ENCODE assay signal across 8 cellular contexts in genomic region chr6:32195902-32196681, GRCh38. TPM values are rescaled to one million over a fixed set of nuclear protein-coding genes. Genes with fewer than 3 reads are reported as not detected.
DNase-seq lines count a peak whose midpoint lies in the region; ATAC-seq, FAIRE-seq and TF ChIP-seq lines count a peak whose summit lies in the region.

No MANE protein-coding gene starts in this region.

- peak; percentile 56 for FAIRE-seq in HepG2 (lab: Jason Lieb, UNC)

- TF ChIP-seq CTCF in dorsolateral prefrontal cortex (IDR thresholded peaks at IDR 0.05 in 54 of 56, conservative IDR thresholded peaks at IDR 0.05 in 2 of 56; ENCODE audit: low read depth in 1 of 56, partially characterized antibody in 56 of 56) (peak in 11 of 56 donors; percentile 2 to 50 (median 13)), HepG2 (CRISPR knock-in tag; IDR thresholded peaks at IDR 0.05) (peak; percentile 22; the same call in 1 of the 2 replicates)

- no peak overlapping the region for H2AFZ ChIP-seq in HepG2 (ENCODE audit: low read length)

- DNase-seq in AG08396 (ENCODE audit: low spot score) (peak; percentile 77), NCI-H2196 treated with DMSO at 0.1 percent for 48 hours (lab: John Stamatoyannopoulos, UW; ENCODE audit: unreplicated experiment) (peak; percentile 71), dorsolateral prefrontal cortex (peak; percentile 72 to 96 (median 94)), HepG2 (ENCODE audit: low spot score) (peak; percentile 88)
- peak; percentile 60 for DNase-seq in stimulated activated CD4-positive, alpha-beta T cell treated with anti-CD3 and anti-CD28 coated beads, Interleukin-4, amount 100 ng/mL, for 24 hours

- TSS peak; percentile 98 for BruUV-seq in HepG2 (replicated peaks; lab: Mats Ljungman, UMichigan)

- peak overlapping the region; percentile 99 for H3K9ac ChIP-seq in HepG2 (ENCODE audit: insufficient read depth, low read depth, low read length)

- CTCF ChIA-PET in HepG2 (lab: Yijun Ruan, JAX; ENCODE audit: low intra/inter-chr PET ratio, low total read pairs) = interaction anchor here (1.0 kb wide), 1 partner anchor 42 kb away, joined by 4 read pairs; the partner anchor contains the start of gene PPT2

- H3K9me3 ChIP-seq in HepG2 (ENCODE audit: low read length) = no peaks in the 10 kb centered on the region

- H3K4me3 ChIP-seq in dorsolateral prefrontal cortex (peak overlapping the region; percentile 66 to 97 (median 87)), HepG2 (replicated peaks in 1 of 3; ENCODE audit: insufficient read depth in 1 of 3, low read depth in 2 of 3, low read length in 3 of 3) (peak overlapping the region; percentile 71 to 96 (median 94))

- 2% methylated on average over 32 of the region's 58 CpGs for WGBS in HepG2 (ENCODE audit: low lambda C conversion rate)

- intact Hi-C loops in dorsolateral prefrontal cortex (cut with DNase I) (loop anchor here (1.0 to 10.0 kb wide), 11 partner anchors 18 to 999 kb away; partner anchors contain the start of genes RNF5 (in 2 of the 2), COL11A2 (in 1 of the 2), FKBPL (in 1 of the 2) and PRRT1 (in 1 of the 2)), HepG2 (cut with micrococcal nuclease; ENCODE audit: unreplicated experiment) (loop anchor here (1.0 to 5.0 kb wide), 4 partner anchors 18 to 79 kb away; partner anchors contain the start of genes PPT2 and RNF5)

- TF ChIP-seq RAD21 in HepG2 (CRISPR knock-in tag; IDR thresholded peaks at IDR 0.05) = peak; percentile 42; the same call in 1 of the 2 replicates

- peaks cover 63% of the 10 kb centered on the region for H3K4me1 ChIP-seq in HepG2 (ENCODE audit: insufficient read depth, low read length)

- in situ Hi-C loops in HepG2 (cut with HindIII; ENCODE audit: extremely low pct_ligation_motif_present, low pct_unique_long_range_greater_than_20kb) = no loop called here

- no peaks in the 10 kb centered on the region for H3K36me3 ChIP-seq in HepG2 (replicated peaks in 1 of 2; ENCODE audit: control insufficient read depth in 1 of 2, insufficient read depth in 2 of 2, low read length in 2 of 2)

- peak overlapping the region; percentile 97 to 100 (median 100) for H3K27ac ChIP-seq in dorsolateral prefrontal cortex
- H3K27ac ChIP-seq in HepG2 (ENCODE audit: extremely low read length, insufficient read depth, low read length) = peak overlapping the region; percentile 98

- POLR2A ChIA-PET in HepG2 (lab: Yijun Ruan, JAX) = interaction anchor here (0.6 to 3.0 kb wide), 23 partner anchors 9 to 1258 kb away, joined by 3 to 82 read pairs (median 4); partner anchors contain the start of genes AGPAT1, ATF6B, DXO and FKBPL

- no peaks in the 10 kb centered on the region for H3K79me2 ChIP-seq in HepG2 (ENCODE audit: insufficient read depth, low read length)

- peak; percentile 31 to 54 for TF ChIP-seq EP300 in HepG2 (IDR thresholded peaks at IDR 0.05; ENCODE audit: low read depth in 2 of 2, low read length in 2 of 2)
- TF ChIP-seq EP300 in HepG2 (CRISPR knock-in tag; IDR thresholded peaks at IDR 0.05; ENCODE audit: borderline replicate concordance) = peak; percentile 35

- no peaks in the 10 kb centered on the region for H3K27me3 ChIP-seq in dorsolateral prefrontal cortex
- H3K27me3 ChIP-seq in HepG2 (ENCODE audit: control insufficient read depth in 1 of 2, insufficient read depth in 2 of 2, low read length in 2 of 2) = peaks cover under 1 to 5% of the 10 kb centered on the region in 2 experiments; a peak in 2 of 5 replicates

- no peaks in the 10 kb centered on the region for H4K20me1 ChIP-seq in HepG2 (ENCODE audit: insufficient read depth, low read length)

- peak overlapping the region; percentile 99 for H3K4me2 ChIP-seq in HepG2 (ENCODE audit: low read depth, low read length)

- ATAC-seq in GM18861 (IDR thresholded peaks at IDR 0.05; ENCODE audit: unreplicated experiment) (peak; percentile 68), HG03064 (IDR thresholded peaks at IDR 0.05; ENCODE audit: low read depth, unreplicated experiment) (peak; percentile 75), HepG2 (peak; percentile 85)
- ATAC-seq in activated CD4-positive, CD25-positive, alpha-beta regulatory T cell treated with anti-CD3 and anti-CD28 coated beads, Interleukin-2, amount 50 U/mL, for 24 hours = peak; percentile 86 to 90

- peak in 1 of 2 experiments; percentile 94; a peak in 2 of 4 replicates for TF ChIP-seq POLR2A in HepG2 (IDR thresholded peaks at IDR 0.05; ENCODE audit: insufficient read depth in 1 of 2, low read depth in 2 of 2, low read length in 2 of 2)

RNA-seq across cellular contexts. Expression of gene GPSM3, which starts 3.6 kb away (rescaled TPM):
- 10 to 100 TPM in 27 of 120 experiments, 1 to 10 TPM in 92, under 1 TPM in 1; 0.87 to 23.5 (median 7.2) TPM for total RNA-seq in dorsolateral prefrontal cortex
- total RNA-seq in HepG2 (2016; rRNA removed; fragmentation: Illumina TruSeq; extraction: Trizol) = 0.18 and 0.27 TPM in 2 replicates
- total RNA-seq in HepG2 (2016; cell fraction: cytosol; rRNA removed; fragmentation: Illumina TruSeq; extraction: Trizol; ENCODE audit: low read depth) = 0.44 and 0.81 TPM in 2 replicates
- total RNA-seq in HepG2 (2016; cell fraction: insoluble cytoplasmic fraction; rRNA removed; fragmentation: Illumina TruSeq; extraction: Trizol) = 0.22 and 0.37 TPM in 2 replicates
- 0.56 and 0.86 TPM in 2 replicates for total RNA-seq in HepG2 (2016; cell fraction: membrane; rRNA removed; fragmentation: Illumina TruSeq; extraction: Trizol)
- 0.37 TPM in 1 of 2 replicates, not detected in the other for total RNA-seq in HepG2 (2016; cell fraction: nucleus; rRNA removed; fragmentation: Illumina TruSeq; extraction: Trizol)
- polyA plus RNA-seq in HepG2 (2011; rRNA removed) = 6.2 and 7.5 TPM in 2 replicates
- polyA plus RNA-seq in HepG2 (2011; cell fraction: cytosol; rRNA removed) = 4.7 and 5.8 TPM in 2 replicates
- 5.9 and 6.0 TPM in 2 replicates for polyA plus RNA-seq in HepG2 (2011; cell fraction: nucleus; rRNA removed)
- 3.3 and 4.1 TPM in 2 replicates for polyA plus RNA-seq in HepG2 (2012)
- polyA plus RNA-seq in HepG2 (2016; cell fraction: cytosol; fragmentation: Illumina TruSeq; extraction: Trizol; ENCODE audit: low read depth) = 0.46 and 0.87 TPM in 2 replicates
- 0.22 and 0.38 TPM in 2 replicates for polyA plus RNA-seq in HepG2 (2016; cell fraction: insoluble cytoplasmic fraction; fragmentation: Illumina TruSeq; extraction: Trizol; ENCODE audit: low read depth)
- polyA plus RNA-seq in HepG2 (2016; cell fraction: membrane; fragmentation: Illumina TruSeq; extraction: Trizol; ENCODE audit: low read depth) = 0.89 and 1.0 TPM in 2 replicates
- polyA plus RNA-seq in HepG2 (2016; cell fraction: nucleus; fragmentation: Illumina TruSeq; extraction: Trizol; ENCODE audit: insufficient read depth, low read depth) = 0.45 and 0.55 TPM in 2 replicates
- 0.42 and 2.7 TPM in 2 replicates for polyA minus RNA-seq in HepG2 (2011; rRNA and poly(A)+ RNA removed; ENCODE audit: low replicate concordance)
- polyA minus RNA-seq in HepG2 (2011; cell fraction: cytosol; rRNA and poly(A)+ RNA removed) = 1.2 and 1.7 TPM in 2 replicates
- 1.3 and 1.9 TPM in 2 replicates for polyA minus RNA-seq in HepG2 (2011; cell fraction: nucleus; rRNA and poly(A)+ RNA removed)

RNA-seq across cellular contexts. Expression of gene PBX2, which starts 6.1 kb away (rescaled TPM):
- 10 to 100 TPM; 42.9 to 89.4 (median 59.4) TPM for total RNA-seq in dorsolateral prefrontal cortex
- 42.3 and 45.2 TPM in 2 replicates for total RNA-seq in HepG2 (2016; rRNA removed; fragmentation: Illumina TruSeq; extraction: Trizol)
- total RNA-seq in HepG2 (2016; cell fraction: cytosol; rRNA removed; fragmentation: Illumina TruSeq; extraction: Trizol; ENCODE audit: low read depth) = 12.1 and 13.1 TPM in 2 replicates
- 42.9 and 44.9 TPM in 2 replicates for total RNA-seq in HepG2 (2016; cell fraction: insoluble cytoplasmic fraction; rRNA removed; fragmentation: Illumina TruSeq; extraction: Trizol)
- 41.6 and 42.9 TPM in 2 replicates for total RNA-seq in HepG2 (2016; cell fraction: membrane; rRNA removed; fragmentation: Illumina TruSeq; extraction: Trizol)
- 25.7 and 31.6 TPM in 2 replicates for total RNA-seq in HepG2 (2016; cell fraction: nucleus; rRNA removed; fragmentation: Illumina TruSeq; extraction: Trizol)
- polyA plus RNA-seq in HepG2 (2011; rRNA removed) = 77.8 and 102 TPM in 2 replicates
- 64.6 and 73.5 TPM in 2 replicates for polyA plus RNA-seq in HepG2 (2011; cell fraction: cytosol; rRNA removed)
- polyA plus RNA-seq in HepG2 (2011; cell fraction: nucleus; rRNA removed) = 182 TPM in 2 replicates
- 59.3 and 64.5 TPM in 2 replicates for polyA plus RNA-seq in HepG2 (2012)
- 13.4 and 14.0 TPM in 2 replicates for polyA plus RNA-seq in HepG2 (2016; cell fraction: cytosol; fragmentation: Illumina TruSeq; extraction: Trizol; ENCODE audit: low read depth)
- 65.7 and 70.8 TPM in 2 replicates for polyA plus RNA-seq in HepG2 (2016; cell fraction: insoluble cytoplasmic fraction; fragmentation: Illumina TruSeq; extraction: Trizol; ENCODE audit: low read depth)
- polyA plus RNA-seq in HepG2 (2016; cell fraction: membrane; fragmentation: Illumina TruSeq; extraction: Trizol; ENCODE audit: low read depth) = 43.5 and 44.8 TPM in 2 replicates
- polyA plus RNA-seq in HepG2 (2016; cell fraction: nucleus; fragmentation: Illumina TruSeq; extraction: Trizol; ENCODE audit: insufficient read depth, low read depth) = 91.8 and 101 TPM in 2 replicates
- 42.4 and 74.2 TPM in 2 replicates for polyA minus RNA-seq in HepG2 (2011; rRNA and poly(A)+ RNA removed; ENCODE audit: low replicate concordance)
- 34.8 and 36.8 TPM in 2 replicates for polyA minus RNA-seq in HepG2 (2011; cell fraction: cytosol; rRNA and poly(A)+ RNA removed)
- 46.7 and 47.1 TPM in 2 replicates for polyA minus RNA-seq in HepG2 (2011; cell fraction: nucleus; rRNA and poly(A)+ RNA removed)

RNA-seq across cellular contexts. Expression of gene AGER, which starts 12.0 kb away (rescaled TPM):
- 10 to 100 TPM in 1 of 120 experiments, 1 to 10 TPM in 119; 1.6 to 11.4 (median 5.2) TPM for total RNA-seq in dorsolateral prefrontal cortex
- total RNA-seq in HepG2 (2016; rRNA removed; fragmentation: Illumina TruSeq; extraction: Trizol) = 0.41 and 1.9 TPM in 2 replicates
- total RNA-seq in HepG2 (2016; cell fraction: cytosol; rRNA removed; fragmentation: Illumina TruSeq; extraction: Trizol; ENCODE audit: low read depth) = 2.6 and 2.7 TPM in 2 replicates
- 0.62 and 1.6 TPM in 2 replicates for total RNA-seq in HepG2 (2016; cell fraction: insoluble cytoplasmic fraction; rRNA removed; fragmentation: Illumina TruSeq; extraction: Trizol)
- total RNA-seq in HepG2 (2016; cell fraction: membrane; rRNA removed; fragmentation: Illumina TruSeq; extraction: Trizol) = 1.0 and 1.2 TPM in 2 replicates
- 2.8 and 4.0 TPM in 2 replicates for total RNA-seq in HepG2 (2016; cell fraction: nucleus; rRNA removed; fragmentation: Illumina TruSeq; extraction: Trizol)
- polyA plus RNA-seq in HepG2 (2011; rRNA removed) = 5.1 and 5.7 TPM in 2 replicates
- polyA plus RNA-seq in HepG2 (2011; cell fraction: cytosol; rRNA removed) = 0.83 and 1.4 TPM in 2 replicates
- polyA plus RNA-seq in HepG2 (2011; cell fraction: nucleus; rRNA removed) = 50.1 and 67.3 TPM in 2 replicates
- 8.4 and 12.5 TPM in 2 replicates for polyA plus RNA-seq in HepG2 (2012)
- 1.2 and 1.8 TPM in 2 replicates for polyA plus RNA-seq in HepG2 (2016; cell fraction: cytosol; fragmentation: Illumina TruSeq; extraction: Trizol; ENCODE audit: low read depth)
- polyA plus RNA-seq in HepG2 (2016; cell fraction: insoluble cytoplasmic fraction; fragmentation: Illumina TruSeq; extraction: Trizol; ENCODE audit: low read depth) = 0.76 and 1.1 TPM in 2 replicates
- polyA plus RNA-seq in HepG2 (2016; cell fraction: membrane; fragmentation: Illumina TruSeq; extraction: Trizol; ENCODE audit: low read depth) = 1.5 and 1.9 TPM in 2 replicates
- polyA plus RNA-seq in HepG2 (2016; cell fraction: nucleus; fragmentation: Illumina TruSeq; extraction: Trizol; ENCODE audit: insufficient read depth, low read depth) = 22.5 and 29.9 TPM in 2 replicates
- 1.0 and 1.1 TPM in 2 replicates for polyA minus RNA-seq in HepG2 (2011; rRNA and poly(A)+ RNA removed; ENCODE audit: low replicate concordance)
- not detected in 2 replicates for polyA minus RNA-seq in HepG2 (2011; cell fraction: cytosol; rRNA and poly(A)+ RNA removed)
- polyA minus RNA-seq in HepG2 (2011; cell fraction: nucleus; rRNA and poly(A)+ RNA removed) = 5.3 and 9.2 TPM in 2 replicates

RNA-seq across cellular contexts. Expression of gene RNF5, which starts 17.9 kb away (rescaled TPM):
- total RNA-seq in dorsolateral prefrontal cortex (10 to 100 TPM; 34.1 to 70.5 (median 51.5) TPM), HepG2 (2016; rRNA removed; fragmentation: Illumina TruSeq; extraction: Trizol) (98.0 and 107 TPM in 2 replicates)
- 51.1 and 51.5 TPM in 2 replicates for total RNA-seq in HepG2 (2016; cell fraction: cytosol; rRNA removed; fragmentation: Illumina TruSeq; extraction: Trizol; ENCODE audit: low read depth)
- total RNA-seq in HepG2 (2016; cell fraction: insoluble cytoplasmic fraction; rRNA removed; fragmentation: Illumina TruSeq; extraction: Trizol) = 100 and 113 TPM in 2 replicates
- 81.3 and 84.1 TPM in 2 replicates for total RNA-seq in HepG2 (2016; cell fraction: membrane; rRNA removed; fragmentation: Illumina TruSeq; extraction: Trizol)
- 38.9 and 40.1 TPM in 2 replicates for total RNA-seq in HepG2 (2016; cell fraction: nucleus; rRNA removed; fragmentation: Illumina TruSeq; extraction: Trizol)
- polyA plus RNA-seq in HepG2 (2011; rRNA removed) = 117 and 131 TPM in 2 replicates
- 180 and 181 TPM in 2 replicates for polyA plus RNA-seq in HepG2 (2011; cell fraction: cytosol; rRNA removed)
- polyA plus RNA-seq in HepG2 (2011; cell fraction: nucleus; rRNA removed) = 49.7 and 51.1 TPM in 2 replicates
- polyA plus RNA-seq in HepG2 (2012) = 124 and 133 TPM in 2 replicates
- 72.5 TPM in 2 replicates for polyA plus RNA-seq in HepG2 (2016; cell fraction: cytosol; fragmentation: Illumina TruSeq; extraction: Trizol; ENCODE audit: low read depth)
- 150 and 151 TPM in 2 replicates for polyA plus RNA-seq in HepG2 (2016; cell fraction: insoluble cytoplasmic fraction; fragmentation: Illumina TruSeq; extraction: Trizol; ENCODE audit: low read depth)
- 109 and 112 TPM in 2 replicates for polyA plus RNA-seq in HepG2 (2016; cell fraction: membrane; fragmentation: Illumina TruSeq; extraction: Trizol; ENCODE audit: low read depth)
- polyA plus RNA-seq in HepG2 (2016; cell fraction: nucleus; fragmentation: Illumina TruSeq; extraction: Trizol; ENCODE audit: insufficient read depth, low read depth) = 75.3 and 76.6 TPM in 2 replicates
- 64.0 and 99.2 TPM in 2 replicates for polyA minus RNA-seq in HepG2 (2011; rRNA and poly(A)+ RNA removed; ENCODE audit: low replicate concordance)
- polyA minus RNA-seq in HepG2 (2011; cell fraction: cytosol; rRNA and poly(A)+ RNA removed) = 36.3 and 44.2 TPM in 2 replicates
- 16.9 and 18.9 TPM in 2 replicates for polyA minus RNA-seq in HepG2 (2011; cell fraction: nucleus; rRNA and poly(A)+ RNA removed)

RNA-seq across cellular contexts. Expression of gene AGPAT1, which starts 20.2 kb away (rescaled TPM):
- total RNA-seq in dorsolateral prefrontal cortex (100 to 1,000 TPM in 4 of 120 experiments, 10 to 100 TPM in 116; 58.7 to 102 (median 81.9) TPM), HepG2 (2016; rRNA removed; fragmentation: Illumina TruSeq; extraction: Trizol) (40.4 and 51.3 TPM in 2 replicates)
- 81.2 and 93.6 TPM in 2 replicates for total RNA-seq in HepG2 (2016; cell fraction: cytosol; rRNA removed; fragmentation: Illumina TruSeq; extraction: Trizol; ENCODE audit: low read depth)
- total RNA-seq in HepG2 (2016; cell fraction: insoluble cytoplasmic fraction; rRNA removed; fragmentation: Illumina TruSeq; extraction: Trizol) = 33.4 and 51.4 TPM in 2 replicates
- total RNA-seq in HepG2 (2016; cell fraction: membrane; rRNA removed; fragmentation: Illumina TruSeq; extraction: Trizol) = 155 and 171 TPM in 2 replicates
- 32.0 and 35.9 TPM in 2 replicates for total RNA-seq in HepG2 (2016; cell fraction: nucleus; rRNA removed; fragmentation: Illumina TruSeq; extraction: Trizol)
- polyA plus RNA-seq in HepG2 (2011; rRNA removed) = 139 and 164 TPM in 2 replicates
- 172 and 177 TPM in 2 replicates for polyA plus RNA-seq in HepG2 (2011; cell fraction: cytosol; rRNA removed)
- polyA plus RNA-seq in HepG2 (2011; cell fraction: nucleus; rRNA removed) = 110 and 131 TPM in 2 replicates
- 90.8 and 93.8 TPM in 2 replicates for polyA plus RNA-seq in HepG2 (2012)
- 243 and 265 TPM in 2 replicates for polyA plus RNA-seq in HepG2 (2016; cell fraction: cytosol; fragmentation: Illumina TruSeq; extraction: Trizol; ENCODE audit: low read depth)
- polyA plus RNA-seq in HepG2 (2016; cell fraction: insoluble cytoplasmic fraction; fragmentation: Illumina TruSeq; extraction: Trizol; ENCODE audit: low read depth) = 72.4 and 91.5 TPM in 2 replicates
- 343 and 366 TPM in 2 replicates for polyA plus RNA-seq in HepG2 (2016; cell fraction: membrane; fragmentation: Illumina TruSeq; extraction: Trizol; ENCODE audit: low read depth)
- polyA plus RNA-seq in HepG2 (2016; cell fraction: nucleus; fragmentation: Illumina TruSeq; extraction: Trizol; ENCODE audit: insufficient read depth, low read depth) = 92.4 and 99.1 TPM in 2 replicates
- 171 and 334 TPM in 2 replicates for polyA minus RNA-seq in HepG2 (2011; rRNA and poly(A)+ RNA removed; ENCODE audit: low replicate concordance)
- polyA minus RNA-seq in HepG2 (2011; cell fraction: cytosol; rRNA and poly(A)+ RNA removed) = 80.3 and 91.5 TPM in 2 replicates
- polyA minus RNA-seq in HepG2 (2011; cell fraction: nucleus; rRNA and poly(A)+ RNA removed) = 25.5 and 38.5 TPM in 2 replicates

Comparison
In these comparisons a context has a peak if more than half of its experiments do, and no peak if none do; other contexts are left out.
1. Peak in every context shown above with its lines: DNase-seq, ATAC-seq, H3K4me3 ChIP-seq and H3K27ac ChIP-seq.